ENCODE assay signal across 31 cellular contexts in the genomic region with DNA sequence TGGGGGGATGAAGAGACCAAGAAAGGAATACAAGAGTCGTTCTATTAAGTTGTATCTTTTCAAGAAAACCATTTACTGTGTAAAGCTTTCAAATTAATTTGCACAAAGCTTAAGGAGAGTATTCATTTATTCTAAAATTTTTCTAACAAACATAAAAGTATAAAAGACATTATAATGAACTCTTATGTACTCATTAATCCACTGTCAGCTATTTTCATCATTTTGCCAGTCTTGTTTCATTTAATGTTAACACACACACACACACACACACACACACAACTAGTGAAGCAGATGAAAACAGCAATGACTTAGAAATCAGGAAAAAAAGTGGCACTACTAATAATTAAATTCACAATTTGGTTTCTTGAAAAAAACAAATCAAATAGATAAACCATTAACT.
"Had no signal": no experiment of that assay in that cellular context is flagged by ENCODE, and none has a peak within 500 bp of the region (broad histone marks: within the 10 kb centered on the region; RNA-seq: fewer than 3 reads in every experiment).

No MANE protein-coding gene starts in this region.

- H3K4me1 ChIP-seq: ascending aorta had no signal

- DNase-seq: activated B cell treated with CpG ODN at 0.5 μM for 24 hours; activated CD4-positive, alpha-beta memory T cell treated with anti-CD3 and anti-CD28 coated beads, Interleukin-2, amount 10 ng/mL, durations not matched to agents 7 days and 5 days; activated CD4-positive, alpha-beta T cell treated with anti-CD3 and anti-CD28 coated beads for 36 hours; activated CD4-positive, alpha-beta T cell treated with anti-CD3 and anti-CD28 coated beads for 48 hours; activated CD4-positive, alpha-beta T cell treated with anti-CD3 and anti-CD28 coated beads, Interleukin-2, amount 10 ng/mL, durations not matched to agents 7 days and 5 days; activated CD4-positive, alpha-beta T cell treated with anti-CD3 and anti-CD28 coated beads, Interleukin-2, amount 50 U/mL, for 48 hours; activated CD4-positive, CD25-positive, alpha-beta regulatory T cell treated with anti-CD3 and anti-CD28 coated beads, Interleukin-2, amount 50 U/mL, for 72 hours; activated CD8-positive, alpha-beta memory T cell treated with anti-CD3 and anti-CD28 coated beads for 24 hours; activated CD8-positive, alpha-beta memory T cell treated with anti-CD3 and anti-CD28 coated beads, Interleukin-2, amount 10 ng/mL, durations not matched to agents 7 days and 5 days; activated CD8-positive, alpha-beta memory T cell treated with anti-CD3 and anti-CD28 coated beads, Interleukin-2, amount 50 U/mL, for 48 hours; activated CD8-positive, alpha-beta T cell treated with anti-CD3 and anti-CD28 coated beads, Interleukin-2, amount 10 ng/mL, durations not matched to agents 7 days and 5 days; activated effector memory CD4-positive, alpha-beta T cell treated with Interleukin-2 at 50 U/mL for 16 hours; activated gamma-delta T cell; activated naive CD4-positive, alpha-beta T cell treated with anti-CD3 and anti-CD28 coated beads, Interleukin-2, amount 10 ng/mL, durations not matched to agents 7 days and 5 days; activated naive CD4-positive, alpha-beta T cell treated with Interleukin-2 at 50 U/mL for 16 hours; activated naive CD8-positive, alpha-beta T cell treated with anti-CD3 and anti-CD28 coated beads, Interleukin-2, amount 10 ng/mL, durations not matched to agents 7 days and 5 days; activated naive CD8-positive, alpha-beta T cell treated with anti-CD3 and anti-CD28 coated beads, Interleukin-2, amount 50 U/mL, for 24 hours; activated T-cell treated with anti-CD3 and anti-CD28 coated beads, Interleukin-2, amount 50 U/mL, for 24 hours; activated T-cell treated with anti-CD3 and anti-CD28 coated beads, Interleukin-2, amount 50 U/mL, for 48 hours; amygdala; anterior cingulate cortex; caudate nucleus; cerebellar nuclear complex; T-helper 1 cell; T-helper 2 cell; T-helper 9 cell had no signal

- H3K36me3 ChIP-seq: ascending aorta, cardiac muscle cell had no signal

- H3K27ac ChIP-seq: ascending aorta, cardiac muscle cell, VCaP had no signal

- H3K9me3 ChIP-seq: ascending aorta had no signal

- FAIRE-seq: bronchial epithelial cell, TTC549 had no signal

- ATAC-seq: activated CD4-positive, alpha-beta T cell treated with anti-CD3 and anti-CD28 coated beads for 36 hours; activated CD8-positive, alpha-beta memory T cell treated with anti-CD3 and anti-CD28 coated beads, Interleukin-2, amount 10 ng/mL, durations not matched to agents 7 days and 5 days; activated CD8-positive, alpha-beta T cell treated with anti-CD3 and anti-CD28 coated beads, Interleukin-2, amount 10 ng/mL, durations not matched to agents 7 days and 5 days; activated naive CD8-positive, alpha-beta T cell treated with anti-CD3 and anti-CD28 coated beads, Interleukin-2, amount 50 U/mL, for 24 hours had no signal

- H3K4me3 ChIP-seq: ascending aorta, cardiac muscle cell had no signal

- H3K27me3 ChIP-seq: ascending aorta, cardiac muscle cell had no signal
